In genomic region chr2:234464291-234464645, GRCh38 we compare ENCODE assay signal across 13 cellular contexts. TPM values are rescaled to one million over a fixed set of nuclear protein-coding genes. Genes with fewer than 3 reads are reported as not detected.
DNase-seq lines count a peak whose midpoint lies in the region; ATAC-seq and TF ChIP-seq lines count a peak whose summit lies in the region.
"Had no signal": no experiment of that assay in that cellular context is flagged by ENCODE, and none has a peak within 500 bp of the region (broad histone marks: within the 10 kb centered on the region; RNA-seq: fewer than 3 reads in every experiment).

No MANE protein-coding gene starts in this region.

- POLR2A ChIA-PET in HEK293 (lab: Yijun Ruan, JAX) = no interaction called here

- no peaks in the 10 kb centered on the region for H3K27me3 ChIP-seq in parathyroid adenoma (ENCODE audit: control insufficient read depth, insufficient read depth, low read length)
- H3K27me3 ChIP-seq: brain microvascular endothelial cell had no signal

- H3K4me3 Mint-ChIP-seq in activated T-helper 2 cell treated with anti-CD3 and anti-CD28 coated beads, Interferon-gamma antibody, Interleukin-2, Interleukin-4, amounts not matched to agents 10 μg/mL and 5 μg/mL and 100 μg/mL, durations not matched to agents 14 hours and 24 hours and 36 hours (ENCODE audit: low read depth) = peak overlapping the region; percentile 81
- H3K4me3 Mint-ChIP-seq: mesothelial cell of epicardium had no signal

- H3K36me3 Mint-ChIP-seq in activated T-helper 2 cell treated with anti-CD3 and anti-CD28 coated beads, Interferon-gamma antibody, Interleukin-2, Interleukin-4, amounts not matched to agents 10 μg/mL and 5 μg/mL and 100 μg/mL, durations not matched to agents 14 hours and 24 hours and 36 hours (ENCODE audit: low read depth) = peaks cover 16% of the 10 kb centered on the region
- H3K36me3 Mint-ChIP-seq: mesothelial cell of epicardium had no signal

- no peak overlapping the region for H2AFZ ChIP-seq in parathyroid adenoma

- peaks cover 5% of the 10 kb centered on the region for H3K9me3 Mint-ChIP-seq in activated T-helper 2 cell treated with anti-CD3 and anti-CD28 coated beads, Interferon-gamma antibody, Interleukin-2, Interleukin-4, amounts not matched to agents 10 μg/mL and 5 μg/mL and 100 μg/mL, durations not matched to agents 14 hours and 24 hours and 36 hours
- H3K9me3 Mint-ChIP-seq: mesothelial cell of epicardium had no signal

- CTCF ChIA-PET in HEK293 (lab: Yijun Ruan, JAX) = no interaction called here

- no peak overlapping the region for H3K9ac ChIP-seq in parathyroid adenoma

- TF ChIP-seq CTCF in HEK293 (tag by site-specific recombination; IDR thresholded peaks at IDR 0.05) = no peak
- no peak for TF ChIP-seq CTCF in parathyroid adenoma (IDR thresholded peaks at IDR 0.05)

- no peaks in the 10 kb centered on the region for H3K79me2 ChIP-seq in parathyroid adenoma

- peaks cover 57% of the 10 kb centered on the region for H3K4me1 Mint-ChIP-seq in activated T-helper 2 cell treated with anti-CD3 and anti-CD28 coated beads, Interferon-gamma antibody, Interleukin-2, Interleukin-4, amounts not matched to agents 10 μg/mL and 5 μg/mL and 100 μg/mL, durations not matched to agents 14 hours and 24 hours and 36 hours (ENCODE audit: low read depth)

- H3K27me3 Mint-ChIP-seq in activated T-helper 2 cell treated with anti-CD3 and anti-CD28 coated beads, Interferon-gamma antibody, Interleukin-2, Interleukin-4, amounts not matched to agents 10 μg/mL and 5 μg/mL and 100 μg/mL, durations not matched to agents 14 hours and 24 hours and 36 hours (ENCODE audit: low read depth) = no peaks in the 10 kb centered on the region

- ATAC-seq in activated CD4-positive, CD25-positive, alpha-beta regulatory T cell treated with anti-CD3 and anti-CD28 coated beads, Interleukin-2, amount 50 U/mL, for 24 hours = peak; percentile 73 to 74
- ATAC-seq in GM21786 (IDR thresholded peaks at IDR 0.05; ENCODE audit: unreplicated experiment) (no peak), HG02970 (IDR thresholded peaks at IDR 0.05; ENCODE audit: low FRiP score, unreplicated experiment) (no peak)

- H3K9me3 ChIP-seq in HEK293 (ENCODE audit: control insufficient read depth, insufficient read depth, low read depth, low read length) (no peaks in the 10 kb centered on the region), parathyroid adenoma (ENCODE audit: control insufficient read depth, low read length) (no peaks in the 10 kb centered on the region)

- peak overlapping the region; percentile 1 for H3K4me2 ChIP-seq in parathyroid adenoma (ENCODE audit: low read length)

- intact Hi-C loops in activated T-helper 2 cell treated with anti-CD3 and anti-CD28 coated beads, Interferon-gamma antibody, Interleukin-2, Interleukin-4, amounts not matched to agents 10 μg/mL and 5 μg/mL and 100 μg/mL, durations not matched to agents 14 hours and 24 hours and 36 hours (cut with micrococcal nuclease) = loop anchor here (1.0 to 2.0 kb wide), 5 partner anchors 10 to 172 kb away; no protein-coding TSS in a partner anchor

- no peak overlapping the region for H3K4me3 ChIP-seq in HEK293 (ENCODE audit: low read depth, low read length)
- H3K4me3 ChIP-seq in parathyroid adenoma (ENCODE audit: low read depth, low read length) = no peak overlapping the region

- H3K27ac ChIP-seq in HEK293 (ENCODE audit: extremely low read depth, low read depth, low read length) (no peak overlapping the region), parathyroid adenoma (no peak overlapping the region)
- H3K27ac ChIP-seq: brain microvascular endothelial cell had no signal

- H3K4me1 ChIP-seq in HEK293 (ENCODE audit: control insufficient read depth, insufficient read depth, low read length) (peaks cover under 1% of the 10 kb centered on the region; the same call in 1 of the 2 replicates), parathyroid adenoma (no peaks in the 10 kb centered on the region)

- H3K36me3 ChIP-seq in HEK293 (ENCODE audit: control insufficient read depth in 2 of 2, insufficient read depth in 1 of 2, low read length in 2 of 2) (no peaks in the 10 kb centered on the region), parathyroid adenoma (ENCODE audit: control insufficient read depth, insufficient read depth, low read length) (no peaks in the 10 kb centered on the region)
- H3K36me3 ChIP-seq: brain microvascular endothelial cell had no signal

- H3K27ac Mint-ChIP-seq in activated T-helper 2 cell treated with anti-CD3 and anti-CD28 coated beads, Interferon-gamma antibody, Interleukin-2, Interleukin-4, amounts not matched to agents 10 μg/mL and 5 μg/mL and 100 μg/mL, durations not matched to agents 14 hours and 24 hours and 36 hours = peak overlapping the region; percentile 91
- H3K27ac Mint-ChIP-seq: mesothelial cell of epicardium had no signal

- DNase-seq in activated CD4-positive, CD25-positive, alpha-beta regulatory T cell treated with anti-CD3 and anti-CD28 coated beads, Interleukin-2, amount 50 U/mL, for 72 hours = no peak
- no peak for DNase-seq in activated T-helper 2 cell treated with anti-CD3 and anti-CD28 coated beads, Interferon-gamma antibody, Interleukin-2, Interleukin-4, amounts not matched to agents 10 μg/mL and 5 μg/mL and 100 μg/mL, durations not matched to agents 14 hours and 24 hours and 36 hours (ENCODE audit: low spot score)
- DNase-seq in HUDEP-2 (lab: John Stamatoyannopoulos, UW; ENCODE audit: unreplicated experiment in 76 of 76) = no peak
- DNase-seq: brain microvascular endothelial cell, dermis blood vessel endothelial cell, glutamatergic neuron, nucleus accumbens had no signal

TF ChIP-seq in HEK293, 187 proteins besides CTCF, POLR2A, EP300 and RAD21:
- TF ChIP-seq ZFP69B (tag by site-specific recombination; IDR thresholded peaks at IDR 0.05) = no peak
- TF ChIP-seq ZFP37 (tag by site-specific recombination; IDR thresholded peaks at IDR 0.05) = 0 out of 2 replicates have a peak, but pooled peaks have one; percentile 5
- TF ChIP-seq TSHZ1 (tag by site-specific recombination; IDR thresholded peaks at IDR 0.05; ENCODE audit: borderline replicate concordance) = 0 out of 2 replicates have a peak, but pooled peaks have one; percentile 4
- no peak for TF ChIP-seq RBAK (tag by site-specific recombination; IDR thresholded peaks at IDR 0.05)

RNA-seq across cellular contexts. Expression of gene ARL4C, which starts 32.6 kb away (rescaled TPM):
- 44.6 and 45.7 TPM in 2 replicates for total RNA-seq in activated T-helper 2 cell treated with anti-CD3 and anti-CD28 coated beads, Interferon-gamma antibody, Interleukin-2, Interleukin-4, amounts not matched to agents 10 μg/mL and 5 μg/mL and 100 μg/mL, durations not matched to agents 14 hours and 24 hours and 36 hours

Comparison
In these comparisons a context has a peak if more than half of its experiments do, and no peak if none do; other contexts are left out.
1. ATAC-seq: peak in activated CD4-positive, CD25-positive, alpha-beta regulatory T cell treated with anti-CD3 and anti-CD28 coated beads, Interleukin-2, amount 50 U/mL, for 24 hours (2 of 2); none in GM21786 (single experiment) and HG02970 (single experiment).